9 cellular contexts compared by ENCODE assay signal in the genomic region with DNA sequence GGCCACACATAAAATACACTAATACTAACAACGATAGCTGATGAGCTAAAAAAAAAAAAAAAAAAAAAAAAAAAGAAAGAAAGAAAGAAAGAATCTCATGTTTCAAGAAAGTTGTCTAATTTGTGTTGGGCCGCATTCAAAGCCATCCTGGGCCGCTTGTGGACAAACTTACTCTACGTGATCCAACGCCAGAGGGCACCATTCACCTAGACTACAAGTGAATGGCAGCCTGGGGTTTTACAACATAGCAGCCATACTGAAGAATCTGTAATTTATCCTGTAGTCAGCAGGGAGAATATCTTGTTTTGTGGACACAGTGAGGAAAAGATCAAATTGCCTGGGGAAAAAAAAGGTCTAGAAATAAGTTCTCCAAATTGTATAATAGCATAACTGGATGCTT. TPM values are rescaled to one million over a fixed set of nuclear protein-coding genes. Genes with fewer than 3 reads are reported as not detected.
DNase-seq lines count a peak whose midpoint lies in the region; ATAC-seq, FAIRE-seq and TF ChIP-seq lines count a peak whose summit lies in the region.
"Had no signal": no experiment of that assay in that cellular context is flagged by ENCODE, and none has a peak within 500 bp of the region (broad histone marks: within the 10 kb centered on the region; RNA-seq: fewer than 3 reads in every experiment).

No MANE protein-coding gene starts in this region.

- intact Hi-C loops in body of pancreas (cut with DNase I) = no loop called here
- intact Hi-C loops in kidney (cut with DNase I) = no loop called here

- H3K36me3 ChIP-seq in body of pancreas (replicated peaks in 1 of 2; ENCODE audit: insufficient read depth in 1 of 2, low read depth in 2 of 2) (no peaks in the 10 kb centered on the region), kidney (ENCODE audit: control insufficient read depth in 1 of 2, insufficient read depth in 2 of 2, low read length in 2 of 2) (no peaks in the 10 kb centered on the region)

- no peak for TF ChIP-seq POLR2A in body of pancreas (IDR thresholded peaks at IDR 0.05)

- no peaks in the 10 kb centered on the region for H3K4me1 ChIP-seq in body of pancreas
- H3K4me1 ChIP-seq in kidney (ENCODE audit: control insufficient read depth in 1 of 2, insufficient read depth in 1 of 2, low read depth in 1 of 2, low read length in 2 of 2) = no peaks in the 10 kb centered on the region

- FAIRE-seq in kidney (lab: Jason Lieb, UNC) = peak; percentile 58
- FAIRE-seq: frontal cortex had no signal

- H3K27ac ChIP-seq in body of pancreas = no peak overlapping the region
- H3K27ac ChIP-seq in kidney (ENCODE audit: low read depth in 2 of 2, low read length in 2 of 2) = no peak overlapping the region

- H3K4me3 ChIP-seq in body of pancreas = no peak overlapping the region
- H3K4me3 ChIP-seq in kidney (ENCODE audit: low read length in 2 of 2) = no peak overlapping the region

- 16 to 18% methylated on average over 5 of the region's 5 CpGs for WGBS in body of pancreas, 2 donors

- ATAC-seq in SK-N-SH treated with all-trans-retinoic acid at 6 μM for 48 hours (peak; percentile 83), body of pancreas (peak; percentile 85), GM19035 (IDR thresholded peaks at IDR 0.05; ENCODE audit: unreplicated experiment) (no peak)

- no peaks in the 10 kb centered on the region for H3K27me3 ChIP-seq in body of pancreas

- H3K9ac ChIP-seq in kidney (ENCODE audit: low read length in 2 of 2) = no peak overlapping the region

- DNase-seq in SKM-1 treated with dmso at 0.1 percent for 144 hours (lab: John Stamatoyannopoulos, UW; ENCODE audit: unreplicated experiment) (peak; percentile 10), SKM-1 (lab: John Stamatoyannopoulos, UW; ENCODE audit: unreplicated experiment) (no peak), HuH-7.5 (ENCODE audit: low spot score) (peak; percentile 19), body of pancreas (peak; percentile 80 to 87 (median 84)), kidney (no peak)
- peak in 2 of 3 experiments; percentile 4 to 22 for DNase-seq in stimulated activated CD4-positive, alpha-beta T cell treated with anti-CD3 and anti-CD28 coated beads, TNF-alpha, amount 100 ng/mL, for 4 hours (ENCODE audit: low read depth in 3 of 3)

- H3K9me3 ChIP-seq in body of pancreas (no peaks in the 10 kb centered on the region), kidney (ENCODE audit: control insufficient read depth in 1 of 2, low read length in 2 of 2) (no peaks in the 10 kb centered on the region)

- TF ChIP-seq CTCF in body of pancreas (IDR thresholded peaks at IDR 0.05) (peak; percentile 33 to 82 (median 71)), kidney (IDR thresholded peaks at IDR 0.05; ENCODE audit: borderline replicate concordance, extremely low read depth, insufficient read depth) (peak; percentile 62)

TF ChIP-seq in SK-N-SH treated with all-trans-retinoic acid at 6 μM for 48 hours, 23 proteins besides CTCF, POLR2A, EP300 and RAD21:
- TF ChIP-seq RARB (CRISPR knock-in tag; IDR thresholded peaks at IDR 0.05) = no peak
- TF ChIP-seq, protein P1, sequence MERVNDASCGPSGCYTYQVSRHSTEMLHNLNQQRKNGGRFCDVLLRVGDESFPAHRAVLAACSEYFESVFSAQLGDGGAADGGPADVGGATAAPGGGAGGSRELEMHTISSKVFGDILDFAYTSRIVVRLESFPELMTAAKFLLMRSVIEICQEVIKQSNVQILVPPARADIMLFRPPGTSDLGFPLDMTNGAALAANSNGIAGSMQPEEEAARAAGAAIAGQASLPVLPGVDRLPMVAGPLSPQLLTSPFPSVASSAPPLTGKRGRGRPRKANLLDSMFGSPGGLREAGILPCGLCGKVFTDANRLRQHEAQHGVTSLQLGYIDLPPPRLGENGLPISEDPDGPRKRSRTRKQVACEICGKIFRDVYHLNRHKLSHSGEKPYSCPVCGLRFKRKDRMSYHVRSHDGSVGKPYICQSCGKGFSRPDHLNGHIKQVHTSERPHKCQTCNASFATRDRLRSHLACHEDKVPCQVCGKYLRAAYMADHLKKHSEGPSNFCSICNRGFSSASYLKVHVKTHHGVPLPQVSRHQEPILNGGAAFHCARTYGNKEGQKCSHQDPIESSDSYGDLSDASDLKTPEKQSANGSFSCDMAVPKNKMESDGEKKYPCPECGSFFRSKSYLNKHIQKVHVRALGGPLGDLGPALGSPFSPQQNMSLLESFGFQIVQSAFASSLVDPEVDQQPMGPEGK (CRISPR knock-in tag; IDR thresholded peaks at IDR 0.05; ENCODE audit: borderline replicate concordance) = no peak
- no peak for TF ChIP-seq ZNF8 (CRISPR knock-in tag; IDR thresholded peaks at IDR 0.05)
- no peak for TF ChIP-seq CSDC2 (CRISPR knock-in tag; IDR thresholded peaks at IDR 0.05)
- no peak for TF ChIP-seq ZFP30 (CRISPR knock-in tag; IDR thresholded peaks at IDR 0.05)
- no peak for TF ChIP-seq GLIS3 (CRISPR knock-in tag; IDR thresholded peaks at IDR 0.05)
- TF ChIP-seq, protein P2, sequence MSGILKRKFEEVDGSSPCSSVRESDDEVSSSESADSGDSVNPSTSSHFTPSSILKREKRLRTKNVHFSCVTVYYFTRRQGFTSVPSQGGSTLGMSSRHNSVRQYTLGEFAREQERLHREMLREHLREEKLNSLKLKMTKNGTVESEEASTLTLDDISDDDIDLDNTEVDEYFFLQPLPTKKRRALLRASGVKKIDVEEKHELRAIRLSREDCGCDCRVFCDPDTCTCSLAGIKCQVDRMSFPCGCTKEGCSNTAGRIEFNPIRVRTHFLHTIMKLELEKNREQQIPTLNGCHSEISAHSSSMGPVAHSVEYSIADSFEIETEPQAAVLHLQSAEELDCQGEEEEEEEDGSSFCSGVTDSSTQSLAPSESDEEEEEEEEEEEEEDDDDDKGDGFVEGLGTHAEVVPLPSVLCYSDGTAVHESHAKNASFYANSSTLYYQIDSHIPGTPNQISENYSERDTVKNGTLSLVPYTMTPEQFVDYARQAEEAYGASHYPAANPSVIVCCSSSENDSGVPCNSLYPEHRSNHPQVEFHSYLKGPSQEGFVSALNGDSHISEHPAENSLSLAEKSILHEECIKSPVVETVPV (CRISPR knock-in tag; IDR thresholded peaks at IDR 0.05) = no peak
- no peak for TF ChIP-seq TOX (CRISPR knock-in tag; IDR thresholded peaks at IDR 0.05; ENCODE audit: borderline replicate concordance)
- TF ChIP-seq, protein P3, sequence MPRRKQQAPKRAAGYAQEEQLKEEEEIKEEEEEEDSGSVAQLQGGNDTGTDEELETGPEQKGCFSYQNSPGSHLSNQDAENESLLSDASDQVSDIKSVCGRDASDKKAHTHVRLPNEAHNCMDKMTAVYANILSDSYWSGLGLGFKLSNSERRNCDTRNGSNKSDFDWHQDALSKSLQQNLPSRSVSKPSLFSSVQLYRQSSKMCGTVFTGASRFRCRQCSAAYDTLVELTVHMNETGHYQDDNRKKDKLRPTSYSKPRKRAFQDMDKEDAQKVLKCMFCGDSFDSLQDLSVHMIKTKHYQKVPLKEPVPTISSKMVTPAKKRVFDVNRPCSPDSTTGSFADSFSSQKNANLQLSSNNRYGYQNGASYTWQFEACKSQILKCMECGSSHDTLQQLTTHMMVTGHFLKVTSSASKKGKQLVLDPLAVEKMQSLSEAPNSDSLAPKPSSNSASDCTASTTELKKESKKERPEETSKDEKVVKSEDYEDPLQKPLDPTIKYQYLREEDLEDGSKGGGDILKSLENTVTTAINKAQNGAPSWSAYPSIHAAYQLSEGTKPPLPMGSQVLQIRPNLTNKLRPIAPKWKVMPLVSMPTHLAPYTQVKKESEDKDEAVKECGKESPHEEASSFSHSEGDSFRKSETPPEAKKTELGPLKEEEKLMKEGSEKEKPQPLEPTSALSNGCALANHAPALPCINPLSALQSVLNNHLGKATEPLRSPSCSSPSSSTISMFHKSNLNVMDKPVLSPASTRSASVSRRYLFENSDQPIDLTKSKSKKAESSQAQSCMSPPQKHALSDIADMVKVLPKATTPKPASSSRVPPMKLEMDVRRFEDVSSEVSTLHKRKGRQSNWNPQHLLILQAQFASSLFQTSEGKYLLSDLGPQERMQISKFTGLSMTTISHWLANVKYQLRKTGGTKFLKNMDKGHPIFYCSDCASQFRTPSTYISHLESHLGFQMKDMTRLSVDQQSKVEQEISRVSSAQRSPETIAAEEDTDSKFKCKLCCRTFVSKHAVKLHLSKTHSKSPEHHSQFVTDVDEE (CRISPR knock-in tag; IDR thresholded peaks at IDR 0.05) = no peak
- no peak for TF ChIP-seq BACH2 (CRISPR knock-in tag; IDR thresholded peaks at IDR 0.05; ENCODE audit: borderline replicate concordance)
- TF ChIP-seq ZFP3 (CRISPR knock-in tag; IDR thresholded peaks at IDR 0.05) = no peak
- TF ChIP-seq ZNF565 (CRISPR knock-in tag; conservative IDR thresholded peaks at IDR 0.05; ENCODE audit: low read depth) = no peak
- no peak for TF ChIP-seq TCF4 (CRISPR knock-in tag; IDR thresholded peaks at IDR 0.05; ENCODE audit: borderline replicate concordance)
- TF ChIP-seq OSR1 (CRISPR knock-in tag; IDR thresholded peaks at IDR 0.05) = no peak
- no peak for TF ChIP-seq ESRRG (CRISPR knock-in tag; IDR thresholded peaks at IDR 0.05)
- no peak for TF ChIP-seq ZNF70 (CRISPR knock-in tag; IDR thresholded peaks at IDR 0.05)
- no peak for TF ChIP-seq ARNTL (CRISPR knock-in tag; IDR thresholded peaks at IDR 0.05; ENCODE audit: borderline replicate concordance, low read depth)
- no peak for TF ChIP-seq SNAI2 (CRISPR knock-in tag; IDR thresholded peaks at IDR 0.05)

RNA-seq across cellular contexts. Expression of a gene that starts 47.0 kb away (rescaled TPM):
- total RNA-seq in body of pancreas = 1 to 10 TPM; 2.3 to 4.9 TPM
- total RNA-seq in kidney = 1.0 TPM
- 4.6 TPM for polyA plus RNA-seq in kidney (ENCODE audit: insufficient read depth, low read depth, low replicate concordance)

Comparison
In these comparisons a context has a peak if more than half of its experiments do, and no peak if none do; other contexts are left out.
1. DNase-seq: peak in SKM-1 treated with dmso at 0.1 percent for 144 hours (single experiment), HuH-7.5 (single experiment), body of pancreas (4 of 4) and stimulated activated CD4-positive, alpha-beta T cell treated with anti-CD3 and anti-CD28 coated beads, TNF-alpha, amount 100 ng/mL, for 4 hours (2 of 3); none in SKM-1 (single experiment) and kidney (single experiment).